Comparison of ENCODE assay signal across 8 cellular contexts in the genomic region with DNA sequence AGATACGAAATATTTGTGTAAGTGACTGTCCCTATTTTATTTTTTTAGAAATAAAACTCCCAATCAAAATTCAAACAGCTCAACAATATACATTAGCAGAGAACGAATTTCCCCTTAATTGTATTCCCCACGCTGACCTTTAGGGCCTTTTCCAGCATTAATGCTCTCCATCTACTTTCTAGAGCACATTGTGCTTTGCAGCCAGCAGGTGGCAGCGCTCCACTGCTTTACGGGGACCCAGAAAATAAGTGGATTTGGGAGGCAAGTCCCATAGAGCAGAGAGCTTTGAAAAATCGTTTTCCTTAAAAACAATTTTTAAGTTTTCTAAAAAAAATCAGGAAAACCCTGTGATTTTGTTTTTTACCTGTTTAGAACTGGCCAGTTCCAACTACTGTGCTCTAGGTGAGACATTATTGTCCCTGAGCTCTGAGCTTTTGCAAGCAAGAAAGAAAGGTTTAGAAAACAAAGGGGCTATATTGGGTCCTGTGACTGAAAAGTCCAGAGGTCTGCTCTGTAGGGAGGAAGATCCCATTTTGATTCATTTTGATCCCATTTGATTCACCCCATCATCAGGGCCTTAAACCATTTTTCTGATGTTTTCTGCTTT.
DNase-seq lines count a peak whose midpoint lies in the region; ATAC-seq and TF ChIP-seq lines count a peak whose summit lies in the region.

No MANE protein-coding gene starts in this region.

- intact Hi-C loops in PC-3 (cut with micrococcal nuclease), result loop anchor here (1.0 to 5.0 kb wide), 5 partner anchors 112 to 1054 kb away; partner anchors contain the start of gene HFM1

- TF ChIP-seq CTCF in BJ (IDR thresholded peaks at IDR 0.05; ENCODE audit: insufficient read depth, low read depth, low read length) (peak; percentile 86), PC-3 (conservative IDR thresholded peaks at IDR 0.05; ENCODE audit: low read depth, low read length) (peak; percentile 90), astrocyte of the cerebellum (IDR thresholded peaks at IDR 0.05; ENCODE audit: low read depth, low read length, missing control alignments) (peak; percentile 92)

- H3K4me2 ChIP-seq in PC-3 (ENCODE audit: low read length), result no peak overlapping the region

- POLR2A ChIA-PET in BJ (lab: Charles Lee), result no interaction called here
- POLR2A ChIA-PET in PC-3 (lab: Charles Lee; ENCODE audit: unreplicated experiment), result no interaction called here

- ATAC-seq in GM18511 (IDR thresholded peaks at IDR 0.05; ENCODE audit: unreplicated experiment) (peak; percentile 64), PC-3 (peak; percentile 83)

- H3K4me3 ChIP-seq in BJ (ENCODE audit: low read depth, low read length), result no peak overlapping the region
- no peak overlapping the region for H3K4me3 ChIP-seq in Jurkat, Clone E6-1 (ENCODE audit: low read length)
- no peak overlapping the region for H3K4me3 ChIP-seq in PC-3 (ENCODE audit: low read length)
- no peak overlapping the region for H3K4me3 ChIP-seq in astrocyte of the cerebellum (ENCODE audit: low read depth, low read length)

- no TSS peak for BruUV-seq in PC-3 (replicated peaks; lab: Mats Ljungman, UMichigan)

- H3K27me3 ChIP-seq in BJ (ENCODE audit: control insufficient read depth, insufficient read depth, low read length) (no peaks in the 10 kb centered on the region), PC-3 (ENCODE audit: low read length) (peaks cover 10% of the 10 kb centered on the region; the same call in 1 of the 2 replicates)

- H3K36me3 ChIP-seq in BJ (ENCODE audit: control insufficient read depth, insufficient read depth, low read length) (no peaks in the 10 kb centered on the region), PC-3 (ENCODE audit: low read depth, low read length) (no peaks in the 10 kb centered on the region)

- no peaks in the 10 kb centered on the region for H4K20me1 ChIP-seq in PC-3 (ENCODE audit: low read length)

- in situ Hi-C loops in astrocyte of the cerebellum (cut with HindIII; ENCODE audit: low sequenced_read_pairs), result no loop called here

- no peaks in the 10 kb centered on the region for H3K9me2 ChIP-seq in PC-3 (replicated peaks; ENCODE audit: low read length)

- CTCF ChIA-PET in BJ (lab: Yijun Ruan, JAX), result interaction anchor here (0.5 to 3.6 kb wide), 37 partner anchors 8 to 1384 kb away, joined by 3 to 32 read pairs (median 4); partner anchors contain the start of gene BARHL2
- CTCF ChIA-PET in PC-3 (lab: Charles Lee), result interaction anchor here (0.6 to 1.8 kb wide), 11 partner anchors 25 to 445 kb away, joined by 3 to 18 read pairs (median 4); no protein-coding TSS in a partner anchor

- H3K9me3 ChIP-seq in PC-3 (ENCODE audit: low read length), result no peaks in the 10 kb centered on the region

- H3K9ac ChIP-seq in PC-3 (ENCODE audit: low read length), result no peak overlapping the region

- H3F3A ChIP-seq in PC-3 (ENCODE audit: low read length, unreplicated experiment), result no peaks in the 10 kb centered on the region

- no peaks in the 10 kb centered on the region for H3K79me2 ChIP-seq in PC-3 (ENCODE audit: low read length)

- no peaks in the 10 kb centered on the region for H3K4me1 ChIP-seq in PC-3 (ENCODE audit: insufficient read depth, low read length)

- no peak for DNase-seq in BJ (ENCODE audit: low read depth)
- peak; percentile 43 for DNase-seq in Jurkat, Clone E6-1 (ENCODE audit: low read depth, low spot score)
- peak; percentile 72 for DNase-seq in PC-3
- peak; percentile 20 for DNase-seq in astrocyte of the cerebellum (ENCODE audit: low read depth)
- peak; percentile 23 to 75 for DNase-seq in hippocampal formation (lab: John Stamatoyannopoulos, UW)
- DNase-seq in stimulated activated CD4-positive, alpha-beta T cell treated with anti-CD3 and anti-CD28 coated beads, Interleukin-12 subunit alpha, Interleukin-12 subunit beta, amount 100 ng/mL, for 4 hours, result peak; percentile 25
- no peak for DNase-seq in NK-92 treated with Interleukin-12 subunit alpha and Interleukin-12 subunit beta, amount 100 ng/mL, for 24 hours (lab: John Stamatoyannopoulos, UW)

- H3K27ac ChIP-seq in PC-3 (ENCODE audit: low read length), result no peak overlapping the region

- H2AFZ ChIP-seq in PC-3 (ENCODE audit: low read length), result no peak overlapping the region

Comparison
In these comparisons a context has a peak if more than half of its experiments do, and no peak if none do; other contexts are left out.
1. DNase-seq: peak in Jurkat, Clone E6-1 (single experiment), PC-3 (single experiment), astrocyte of the cerebellum (single experiment), hippocampal formation (2 of 2) and stimulated activated CD4-positive, alpha-beta T cell treated with anti-CD3 and anti-CD28 coated beads, Interleukin-12 subunit alpha, Interleukin-12 subunit beta, amount 100 ng/mL, for 4 hours (single experiment); none in BJ (single experiment) and NK-92 treated with Interleukin-12 subunit alpha and Interleukin-12 subunit beta, amount 100 ng/mL, for 24 hours (single experiment).
2. Peak in every context shown above with its lines, with median percentiles within 50 percentile points of each other: CTCF ChIP-seq.